In the genomic region with DNA sequence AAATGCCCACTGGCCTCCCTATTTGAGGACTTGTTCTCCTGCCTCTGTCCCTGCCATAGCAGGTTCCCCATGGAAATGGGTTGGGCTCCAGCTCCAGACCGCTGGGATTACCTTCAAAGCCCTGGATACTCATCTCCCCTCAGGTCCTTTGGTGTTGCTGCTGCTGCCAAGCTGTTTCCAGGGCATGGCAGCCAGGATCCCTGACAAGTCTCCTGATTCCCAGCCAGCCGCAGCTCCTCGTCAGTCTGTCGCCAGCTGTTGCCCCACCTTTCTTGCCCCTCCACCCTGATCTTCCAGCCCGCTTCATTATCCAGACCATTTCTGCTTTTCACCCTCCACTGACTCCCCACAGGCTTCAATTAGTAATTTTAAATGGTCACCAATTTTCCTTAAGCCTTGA, we compare ENCODE assay signal across 21 cellular contexts.
"Had no signal": no experiment of that assay in that cellular context is flagged by ENCODE, and none has a peak within 500 bp of the region (broad histone marks: within the 10 kb centered on the region; RNA-seq: fewer than 3 reads in every experiment).

No MANE protein-coding gene starts in this region.

- DNase-seq: colonic mucosa; dermis blood vessel endothelial cell; erythroblast; foreskin keratinocyte; immature natural killer cell; left colon; mammary epithelial cell; naive thymus-derived CD4-positive, alpha-beta T cell; nephron progenitor cell; psoas muscle; retina; spleen; stimulated activated CD4-positive, alpha-beta T cell treated with anti-CD3 and anti-CD28 coated beads, Interleukin-15, amount 100 ng/mL, for 24 hours; stimulated activated CD4-positive, alpha-beta T cell treated with anti-CD3 and anti-CD28 coated beads, Interleukin-1b, Interleukin-23, amount 100 ng/mL, for 48 hours; stimulated activated CD4-positive, alpha-beta T cell treated with anti-CD3 and anti-CD28 coated beads, Interleukin-4, amount 100 ng/mL, for 24 hours; stimulated activated naive B cell treated with anti-CD40 and anti-IgM and Interleukin-4, amounts not matched to agents 10 μg/mL and 1 μg/mL and 100 μg/mL, for 72 hours; stimulated activated naive CD8-positive, alpha-beta T cell treated with anti-CD3 and anti-CD28 coated beads, Interleukin-15, amount 100 ng/mL, for 72 hours; testis had no signal

- H3K36me3 Mint-ChIP-seq: naive thymus-derived CD4-positive, alpha-beta T cell; stimulated activated naive B cell treated with anti-CD40 and anti-IgM and Interleukin-4, amounts not matched to agents 10 μg/mL and 1 μg/mL and 100 μg/mL, for 72 hours had no signal

- H3K27me3 ChIP-seq: colonic mucosa, foreskin keratinocyte, spleen, testis, tibial nerve had no signal

- H3K9me3 Mint-ChIP-seq: immature natural killer cell; nephron progenitor cell; stimulated activated naive B cell treated with anti-CD40 and anti-IgM and Interleukin-4, amounts not matched to agents 10 μg/mL and 1 μg/mL and 100 μg/mL, for 72 hours; stimulated activated naive CD8-positive, alpha-beta T cell treated with anti-CD3 and anti-CD28 coated beads, Interleukin-15, amount 100 ng/mL, for 72 hours had no signal

- ATAC-seq: foreskin keratinocyte; left colon; naive thymus-derived CD4-positive, alpha-beta T cell; psoas muscle; sciatic nerve; stimulated activated naive B cell treated with anti-CD40 and anti-IgM and Interleukin-4, amounts not matched to agents 10 μg/mL and 1 μg/mL and 100 μg/mL, for 72 hours; stimulated activated naive CD8-positive, alpha-beta T cell treated with anti-CD3 and anti-CD28 coated beads, Interleukin-15, amount 100 ng/mL, for 72 hours had no signal

- H3K9me3 ChIP-seq: colonic mucosa, neutrophil, psoas muscle, spleen, testis, tibial nerve had no signal

- H3K4me3 ChIP-seq: colonic mucosa, psoas muscle, spleen, testis, tibial nerve had no signal

- H3K4me3 Mint-ChIP-seq: immature natural killer cell; naive thymus-derived CD4-positive, alpha-beta T cell; nephron progenitor cell; stimulated activated naive B cell treated with anti-CD40 and anti-IgM and Interleukin-4, amounts not matched to agents 10 μg/mL and 1 μg/mL and 100 μg/mL, for 72 hours; stimulated activated naive CD8-positive, alpha-beta T cell treated with anti-CD3 and anti-CD28 coated beads, Interleukin-15, amount 100 ng/mL, for 72 hours had no signal

- H3K27ac Mint-ChIP-seq: immature natural killer cell; nephron progenitor cell; stimulated activated naive B cell treated with anti-CD40 and anti-IgM and Interleukin-4, amounts not matched to agents 10 μg/mL and 1 μg/mL and 100 μg/mL, for 72 hours; stimulated activated naive CD8-positive, alpha-beta T cell treated with anti-CD3 and anti-CD28 coated beads, Interleukin-15, amount 100 ng/mL, for 72 hours had no signal

- H3K4me1 ChIP-seq: colonic mucosa, psoas muscle, spleen, testis, tibial nerve had no signal

- H3K27ac ChIP-seq: colonic mucosa, foreskin keratinocyte, neutrophil, psoas muscle, spleen, testis, tibial nerve had no signal

- H3K4me1 Mint-ChIP-seq: immature natural killer cell; naive thymus-derived CD4-positive, alpha-beta T cell; stimulated activated naive CD8-positive, alpha-beta T cell treated with anti-CD3 and anti-CD28 coated beads, Interleukin-15, amount 100 ng/mL, for 72 hours had no signal

- H3K36me3 ChIP-seq: colonic mucosa, neutrophil, spleen, tibial nerve had no signal
